ENCODE assay signal across 18 cellular contexts in the genomic region with DNA sequence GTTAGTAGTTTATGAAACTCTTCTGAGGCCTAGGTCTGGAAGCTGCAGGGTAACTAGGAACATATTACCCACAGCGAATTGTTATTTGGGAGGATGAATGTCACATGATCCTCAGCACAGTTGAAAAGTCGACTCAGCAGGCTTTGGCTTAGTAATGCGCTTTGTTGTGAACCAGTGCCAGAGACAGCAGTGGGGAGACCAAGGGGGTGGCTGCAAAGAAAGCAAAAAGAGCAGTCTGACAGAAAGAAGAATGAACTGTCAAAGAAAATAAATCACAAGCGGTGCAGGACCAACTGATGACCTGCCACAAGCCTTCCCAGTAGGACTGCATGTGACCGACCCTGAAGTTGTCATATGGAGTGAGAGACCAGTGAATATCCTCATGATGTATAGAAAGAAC.
DNase-seq lines count a peak whose midpoint lies in the region; ATAC-seq and TF ChIP-seq lines count a peak whose summit lies in the region.
"Had no signal": no experiment of that assay in that cellular context is flagged by ENCODE, and none has a peak within 500 bp of the region (broad histone marks: within the 10 kb centered on the region; RNA-seq: fewer than 3 reads in every experiment).

No MANE protein-coding gene starts in this region.

- DNase-seq in COLO829 (ENCODE audit: low spot score), result peak; percentile 28
- DNase-seq in WTC11 (ENCODE audit: low spot score), result no peak
- DNase-seq in fibroblast of lung (ENCODE audit: low read depth in 2 of 2), result peak; percentile 62 to 64
- peak; percentile 82 for DNase-seq in neural progenitor cell (ENCODE audit: low spot score)
- DNase-seq in tibial nerve (ENCODE audit: low spot score in 2 of 2), result no peak
- no peak for DNase-seq in putamen (ENCODE audit: low spot score)
- DNase-seq in stimulated activated CD4-positive, alpha-beta T cell treated with anti-CD3 and anti-CD28 coated beads, Interleukin-15, amount 100 ng/mL, for 24 hours, result no peak
- DNase-seq: activated CD4-positive, alpha-beta T cell treated with anti-CD3 and anti-CD28 coated beads for 4 hours; activated naive CD8-positive, alpha-beta T cell treated with anti-CD3 and anti-CD28 coated beads, Interleukin-2, amount 10 ng/mL, durations not matched to agents 7 days and 5 days; activated T-cell treated with anti-CD3 and anti-CD28 coated beads, Interleukin-2, amount 50 U/mL, for 1 hour; hypothalamus; left ventricle myocardium superior; naive thymus-derived CD8-positive, alpha-beta T cell; SHP77; small intestine had no signal

- H3K4me1 Mint-ChIP-seq in WTC11, result peaks cover 21% of the 10 kb centered on the region
- H3K4me1 Mint-ChIP-seq in neural progenitor cell, result peaks cover 33% of the 10 kb centered on the region
- H3K4me1 Mint-ChIP-seq: activated naive CD8-positive, alpha-beta T cell treated with anti-CD3 and anti-CD28 coated beads, Interleukin-2, amount 10 ng/mL, durations not matched to agents 7 days and 5 days had no signal

- H3K9me3 Mint-ChIP-seq in WTC11, result no peaks in the 10 kb centered on the region
- H3K9me3 Mint-ChIP-seq in neural progenitor cell, result peaks cover 3% of the 10 kb centered on the region
- H3K9me3 Mint-ChIP-seq: activated naive CD8-positive, alpha-beta T cell treated with anti-CD3 and anti-CD28 coated beads, Interleukin-2, amount 10 ng/mL, durations not matched to agents 7 days and 5 days; naive thymus-derived CD8-positive, alpha-beta T cell; stimulated activated naive CD8-positive, alpha-beta T cell treated with anti-CD3 and anti-CD28 coated beads, Interleukin-15, Interleukin-2, amounts not matched to agents 100 ng/mL and 50 ng/mL, for 24 hours; T-helper 2 cell treated with Interferon-gamma antibody and Interleukin-4, amounts not matched to agents 5 μg/mL and 100 μg/mL, for 36 hours had no signal

- no peak for TF ChIP-seq POLR2A in tibial nerve (IDR thresholded peaks at IDR 0.05)

- CTCF ChIA-PET in WTC11 (lab: Charles Lee), result no interaction called here

- no peak for TF ChIP-seq EP300 in tibial nerve (IDR thresholded peaks at IDR 0.05)

- H4K20me1 ChIP-seq in fibroblast of lung (ENCODE audit: control insufficient read depth, extremely low read depth, insufficient read depth, low read length) (no peaks in the 10 kb centered on the region), neural progenitor cell (ENCODE audit: low read depth) (peaks cover 4% of the 10 kb centered on the region)

- WGBS in tibial nerve, 2 donors, result 37 to 46% methylated on average over 5 of the region's 5 CpGs

- H3K27me3 ChIP-seq in fibroblast of lung (ENCODE audit: control insufficient read depth, insufficient read depth, low read length) (no peaks in the 10 kb centered on the region), neural progenitor cell (no peaks in the 10 kb centered on the region), tibial nerve (no peaks in the 10 kb centered on the region)

- H3K4me3 Mint-ChIP-seq in WTC11, result no peak overlapping the region
- peak overlapping the region; percentile 44 for H3K4me3 Mint-ChIP-seq in neural progenitor cell
- H3K4me3 Mint-ChIP-seq: activated naive CD8-positive, alpha-beta T cell treated with anti-CD3 and anti-CD28 coated beads, Interleukin-2, amount 10 ng/mL, durations not matched to agents 7 days and 5 days; naive thymus-derived CD8-positive, alpha-beta T cell; stimulated activated naive CD8-positive, alpha-beta T cell treated with anti-CD3 and anti-CD28 coated beads, Interleukin-15, Interleukin-2, amounts not matched to agents 100 ng/mL and 50 ng/mL, for 24 hours; T-helper 2 cell treated with Interferon-gamma antibody and Interleukin-4, amounts not matched to agents 5 μg/mL and 100 μg/mL, for 36 hours had no signal

- H3K4me3 ChIP-seq in fibroblast of lung (replicated peaks in 1 of 4; ENCODE audit: control extremely low read depth in 1 of 4, insufficient read depth in 1 of 4, low read depth in 3 of 4, low read length in 4 of 4) (no peak overlapping the region), neural progenitor cell (no peak overlapping the region), tibial nerve (no peak overlapping the region)

- H3K27ac ChIP-seq in fibroblast of lung (ENCODE audit: insufficient read depth, low read length) (no peak overlapping the region), neural progenitor cell (no peak overlapping the region), tibial nerve (no peak overlapping the region)

- H3K9ac ChIP-seq in fibroblast of lung (ENCODE audit: insufficient read depth, low read length) (no peak overlapping the region), neural progenitor cell (no peak overlapping the region)

- H3K27ac Mint-ChIP-seq in WTC11 (peak overlapping the region; percentile 11), neural progenitor cell (peak overlapping the region; percentile 73)
- H3K27ac Mint-ChIP-seq: activated naive CD8-positive, alpha-beta T cell treated with anti-CD3 and anti-CD28 coated beads, Interleukin-2, amount 10 ng/mL, durations not matched to agents 7 days and 5 days; naive thymus-derived CD8-positive, alpha-beta T cell; stimulated activated naive CD8-positive, alpha-beta T cell treated with anti-CD3 and anti-CD28 coated beads, Interleukin-15, Interleukin-2, amounts not matched to agents 100 ng/mL and 50 ng/mL, for 24 hours; T-helper 2 cell treated with Interferon-gamma antibody and Interleukin-4, amounts not matched to agents 5 μg/mL and 100 μg/mL, for 36 hours had no signal

- no peaks in the 10 kb centered on the region for H3K27me3 Mint-ChIP-seq in WTC11 (ENCODE audit: low read depth)
- H3K27me3 Mint-ChIP-seq in neural progenitor cell (ENCODE audit: insufficient read depth, low read depth), result peaks cover 2% of the 10 kb centered on the region
- H3K27me3 Mint-ChIP-seq: activated naive CD8-positive, alpha-beta T cell treated with anti-CD3 and anti-CD28 coated beads, Interleukin-2, amount 10 ng/mL, durations not matched to agents 7 days and 5 days; naive thymus-derived CD8-positive, alpha-beta T cell; stimulated activated naive CD8-positive, alpha-beta T cell treated with anti-CD3 and anti-CD28 coated beads, Interleukin-15, Interleukin-2, amounts not matched to agents 100 ng/mL and 50 ng/mL, for 24 hours had no signal

- ATAC-seq in WTC11, result peak; percentile 92
- ATAC-seq in HG03139 (IDR thresholded peaks at IDR 0.05; ENCODE audit: unreplicated experiment), result no peak
- ATAC-seq: left ventricle myocardium superior; naive thymus-derived CD8-positive, alpha-beta T cell had no signal

- H2AFZ ChIP-seq in fibroblast of lung (ENCODE audit: low read length) (peak overlapping the region; percentile 37), neural progenitor cell (replicated peaks) (no peak overlapping the region)

- POLR2A ChIA-PET in WTC11 (lab: Charles Lee), result no interaction called here

- H3K4me1 ChIP-seq in fibroblast of lung (ENCODE audit: control insufficient read depth, extremely low read depth, insufficient read depth, low read length), result peaks cover 2% of the 10 kb centered on the region
- H3K4me1 ChIP-seq in neural progenitor cell, result peaks cover 15% of the 10 kb centered on the region
- H3K4me1 ChIP-seq in tibial nerve, result no peaks in the 10 kb centered on the region

- no peak for TF ChIP-seq CTCF in WTC11 (IDR thresholded peaks at IDR 0.05)
- no peak for TF ChIP-seq CTCF in fibroblast of lung (conservative IDR thresholded peaks at IDR 0.05 in 1 of 2, IDR thresholded peaks at IDR 0.05 in 1 of 2; ENCODE audit: low read depth in 1 of 2, low read length in 2 of 2)
- TF ChIP-seq CTCF in neural progenitor cell (IDR thresholded peaks at IDR 0.05), result no peak
- TF ChIP-seq CTCF in tibial nerve (IDR thresholded peaks at IDR 0.05), result no peak

- H3K36me3 ChIP-seq in fibroblast of lung (ENCODE audit: control insufficient read depth, insufficient read depth, low read length) (no peaks in the 10 kb centered on the region), neural progenitor cell (no peaks in the 10 kb centered on the region), tibial nerve (peaks cover 0 to 9% (median 0%) of the 10 kb centered on the region in 3 donors)

- H3K36me3 Mint-ChIP-seq in WTC11 (no peaks in the 10 kb centered on the region), neural progenitor cell (peaks cover 2% of the 10 kb centered on the region)
- H3K36me3 Mint-ChIP-seq: activated naive CD8-positive, alpha-beta T cell treated with anti-CD3 and anti-CD28 coated beads, Interleukin-2, amount 10 ng/mL, durations not matched to agents 7 days and 5 days had no signal

- H3F3A ChIP-seq in neural progenitor cell (ENCODE audit: low read depth), result no peaks in the 10 kb centered on the region

- H3K9me3 ChIP-seq in fibroblast of lung (ENCODE audit: control insufficient read depth, insufficient read depth, low read depth, low read length) (no peaks in the 10 kb centered on the region), neural progenitor cell (ENCODE audit: low read depth) (no peaks in the 10 kb centered on the region), tibial nerve (no peaks in the 10 kb centered on the region)

- H3K4me2 ChIP-seq in fibroblast of lung (ENCODE audit: extremely low read depth, insufficient read depth, low read length) (no peak overlapping the region), neural progenitor cell (peak overlapping the region; percentile 34)

- H3K79me2 ChIP-seq in fibroblast of lung (ENCODE audit: control insufficient read depth, insufficient read depth, low read length) (no peaks in the 10 kb centered on the region), neural progenitor cell (ENCODE audit: low read depth) (no peaks in the 10 kb centered on the region)

TF ChIP-seq in WTC11, 78 proteins besides CTCF, POLR2A, EP300 and RAD21 (continues in another document):
- peak; percentile 76 for TF ChIP-seq USF2 (CRISPR knock-in tag; IDR thresholded peaks at IDR 0.05)
- peak; percentile 55; the same call in 1 of the 2 replicates for TF ChIP-seq USF1 (CRISPR knock-in tag; IDR thresholded peaks at IDR 0.05)

Comparison
In these comparisons a context has a peak if more than half of its experiments do, and no peak if none do; other contexts are left out.
1. DNase-seq: peak in COLO829 (single experiment), fibroblast of lung (2 of 2) and neural progenitor cell (single experiment); none in WTC11 (single experiment), tibial nerve (0 of 2), putamen (single experiment) and stimulated activated CD4-positive, alpha-beta T cell treated with anti-CD3 and anti-CD28 coated beads, Interleukin-15, amount 100 ng/mL, for 24 hours (single experiment).